In genomic region chr6:32885698-32886286, GRCh38 we compare ENCODE assay signal across 8 cellular contexts. TPM values are rescaled to one million over a fixed set of nuclear protein-coding genes. Genes with fewer than 3 reads are reported as not detected.
DNase-seq lines count a peak whose midpoint lies in the region; ATAC-seq and TF ChIP-seq lines count a peak whose summit lies in the region.

No MANE protein-coding gene starts in this region.

- peaks cover 2% of the 10 kb centered on the region for H3K4me1 Mint-ChIP-seq in activated CD8-positive, alpha-beta T cell treated with anti-CD3 and anti-CD28 coated beads, Interleukin-2, amount 10 ng/mL, durations not matched to agents 7 days and 5 days (ENCODE audit: low read depth)

- ATAC-seq in activated CD8-positive, alpha-beta T cell treated with anti-CD3 and anti-CD28 coated beads, Interleukin-2, amount 10 ng/mL, durations not matched to agents 7 days and 5 days, result peak; percentile 61
- peak; percentile 60 for ATAC-seq in left ventricle myocardium superior
- no peak for ATAC-seq in HG02610 (IDR thresholded peaks at IDR 0.05; ENCODE audit: unreplicated experiment)
- ATAC-seq in HG02840 (IDR thresholded peaks at IDR 0.05; ENCODE audit: low FRiP score, unreplicated experiment), result no peak

- H3K27ac Mint-ChIP-seq in activated CD8-positive, alpha-beta T cell treated with anti-CD3 and anti-CD28 coated beads, Interleukin-2, amount 10 ng/mL, durations not matched to agents 7 days and 5 days, result no peak overlapping the region

- POLR2A ChIA-PET in activated CD8-positive, alpha-beta T cell treated with anti-CD3 and anti-CD28 coated beads, Interleukin-2, amount 10 ng/mL, durations not matched to agents 7 days and 5 days (lab: Charles Lee), result interaction anchor here (0.7 to 2.7 kb wide), 3 partner anchors 59 to 98 kb away, joined by 3 to 20 read pairs (median 5); no protein-coding TSS in a partner anchor

- no peak overlapping the region for H3K4me3 Mint-ChIP-seq in activated CD8-positive, alpha-beta T cell treated with anti-CD3 and anti-CD28 coated beads, Interleukin-2, amount 10 ng/mL, durations not matched to agents 7 days and 5 days

- peaks cover 1% of the 10 kb centered on the region for H3K36me3 Mint-ChIP-seq in activated CD8-positive, alpha-beta T cell treated with anti-CD3 and anti-CD28 coated beads, Interleukin-2, amount 10 ng/mL, durations not matched to agents 7 days and 5 days (ENCODE audit: low read depth)

- peaks cover 16% of the 10 kb centered on the region for H3K27me3 Mint-ChIP-seq in activated CD8-positive, alpha-beta T cell treated with anti-CD3 and anti-CD28 coated beads, Interleukin-2, amount 10 ng/mL, durations not matched to agents 7 days and 5 days (ENCODE audit: low read depth)

- DNase-seq in AG08395 (ENCODE audit: low spot score), result peak; percentile 63
- DNase-seq in GM13977 (ENCODE audit: low spot score), result peak; percentile 66
- DNase-seq in NCI-H2227 (lab: John Stamatoyannopoulos, UW; ENCODE audit: unreplicated experiment), result peak; percentile 66
- no peak for DNase-seq in activated CD8-positive, alpha-beta T cell treated with anti-CD3 and anti-CD28 coated beads, Interleukin-2, amount 10 ng/mL, durations not matched to agents 7 days and 5 days
- DNase-seq in left ventricle myocardium superior, result no peak
- peak; percentile 50 for DNase-seq in smooth muscle cell of the brain vasculature (ENCODE audit: low read depth, low spot score)

- peak; percentile 44 for TF ChIP-seq CTCF in GM13977 (IDR thresholded peaks at IDR 0.05; ENCODE audit: extremely low read depth, insufficient read depth, missing control alignments)

- in situ Hi-C loops in GM13977 (cut with MboI; ENCODE audit: low pct_unique_long_range_greater_than_20kb, low sequenced_read_pairs, unreplicated experiment), result loop anchor here (10.0 kb wide), 1 partner anchor 89 kb away; no protein-coding TSS in a partner anchor

- intact Hi-C loops in left ventricle myocardium superior (cut with micrococcal nuclease), result loop anchor here (5.0 kb wide), 1 partner anchor 97 kb away; no protein-coding TSS in a partner anchor

- no peaks in the 10 kb centered on the region for H3K9me3 Mint-ChIP-seq in activated CD8-positive, alpha-beta T cell treated with anti-CD3 and anti-CD28 coated beads, Interleukin-2, amount 10 ng/mL, durations not matched to agents 7 days and 5 days (ENCODE audit: insufficient read depth)

- CTCF ChIA-PET in activated CD8-positive, alpha-beta T cell treated with anti-CD3 and anti-CD28 coated beads, Interleukin-2, amount 10 ng/mL, durations not matched to agents 7 days and 5 days (lab: Charles Lee), result interaction anchor here (0.7 to 6.1 kb wide), 30 partner anchors 8 to 134 kb away, joined by 3 to 133 read pairs (median 8); partner anchors contain the start of genes BRD2, HLA-DMA, HLA-DMB and TAP2

RNA-seq across cellular contexts. Expression of gene PSMB9, which starts 31.8 kb away (rescaled TPM):
- 100 to 1,000 TPM; 319 to 325 TPM for total RNA-seq in activated CD8-positive, alpha-beta T cell treated with anti-CD3 and anti-CD28 coated beads, Interleukin-2, amount 10 ng/mL, durations not matched to agents 7 days and 5 days
- total RNA-seq in left ventricle myocardium superior, result 16.3 TPM

RNA-seq across cellular contexts. Expression of gene TAP1, which starts 32.3 kb away (rescaled TPM):
- 100 to 1,000 TPM; 319 to 328 TPM for total RNA-seq in activated CD8-positive, alpha-beta T cell treated with anti-CD3 and anti-CD28 coated beads, Interleukin-2, amount 10 ng/mL, durations not matched to agents 7 days and 5 days
- total RNA-seq in left ventricle myocardium superior, result 14.6 TPM

RNA-seq across cellular contexts. Expression of gene PSMB8, which starts 41.9 kb away (rescaled TPM):
- total RNA-seq in activated CD8-positive, alpha-beta T cell treated with anti-CD3 and anti-CD28 coated beads, Interleukin-2, amount 10 ng/mL, durations not matched to agents 7 days and 5 days, result 100 to 1,000 TPM; 385 to 397 TPM
- total RNA-seq in left ventricle myocardium superior, result 16.2 TPM

RNA-seq across cellular contexts. Expression of gene TAP2, which starts 47.3 kb away (rescaled TPM):
- total RNA-seq in activated CD8-positive, alpha-beta T cell treated with anti-CD3 and anti-CD28 coated beads, Interleukin-2, amount 10 ng/mL, durations not matched to agents 7 days and 5 days, result 100 to 1,000 TPM; 145 to 159 TPM
- total RNA-seq in left ventricle myocardium superior, result 20.8 TPM

RNA-seq across cellular contexts. Expression of gene HLA-DMB, which starts 55.0 kb away (rescaled TPM):
- 10 to 100 TPM; 14.4 to 14.7 TPM for total RNA-seq in activated CD8-positive, alpha-beta T cell treated with anti-CD3 and anti-CD28 coated beads, Interleukin-2, amount 10 ng/mL, durations not matched to agents 7 days and 5 days
- 10.6 TPM for total RNA-seq in left ventricle myocardium superior

Comparison
In these comparisons a context has a peak if more than half of its experiments do, and no peak if none do; other contexts are left out.
1. DNase-seq: peak in AG08395 (single experiment), GM13977 (single experiment), NCI-H2227 (single experiment) and smooth muscle cell of the brain vasculature (single experiment); none in activated CD8-positive, alpha-beta T cell treated with anti-CD3 and anti-CD28 coated beads, Interleukin-2, amount 10 ng/mL, durations not matched to agents 7 days and 5 days (single experiment) and left ventricle myocardium superior (single experiment).
2. ATAC-seq: peak in activated CD8-positive, alpha-beta T cell treated with anti-CD3 and anti-CD28 coated beads, Interleukin-2, amount 10 ng/mL, durations not matched to agents 7 days and 5 days (single experiment) and left ventricle myocardium superior (single experiment); none in HG02610 (single experiment) and HG02840 (single experiment).
3. RNA of gene PSMB9, which starts 31.8 kb away (total RNA-seq): 319 to 325 TPM in activated CD8-positive, alpha-beta T cell treated with anti-CD3 and anti-CD28 coated beads, Interleukin-2, amount 10 ng/mL, durations not matched to agents 7 days and 5 days; 16.3 TPM in left ventricle myocardium superior (single experiment); every median in the first group is over 10 times any median in the second.
4. RNA of gene TAP1, which starts 32.3 kb away (total RNA-seq): 319 to 328 TPM in activated CD8-positive, alpha-beta T cell treated with anti-CD3 and anti-CD28 coated beads, Interleukin-2, amount 10 ng/mL, durations not matched to agents 7 days and 5 days; 14.6 TPM in left ventricle myocardium superior (single experiment); every median in the first group is over 10 times any median in the second.
5. RNA of gene PSMB8, which starts 41.9 kb away (total RNA-seq): 385 to 397 TPM in activated CD8-positive, alpha-beta T cell treated with anti-CD3 and anti-CD28 coated beads, Interleukin-2, amount 10 ng/mL, durations not matched to agents 7 days and 5 days; 16.2 TPM in left ventricle myocardium superior (single experiment); every median in the first group is over 10 times any median in the second.